In the genomic region with DNA sequence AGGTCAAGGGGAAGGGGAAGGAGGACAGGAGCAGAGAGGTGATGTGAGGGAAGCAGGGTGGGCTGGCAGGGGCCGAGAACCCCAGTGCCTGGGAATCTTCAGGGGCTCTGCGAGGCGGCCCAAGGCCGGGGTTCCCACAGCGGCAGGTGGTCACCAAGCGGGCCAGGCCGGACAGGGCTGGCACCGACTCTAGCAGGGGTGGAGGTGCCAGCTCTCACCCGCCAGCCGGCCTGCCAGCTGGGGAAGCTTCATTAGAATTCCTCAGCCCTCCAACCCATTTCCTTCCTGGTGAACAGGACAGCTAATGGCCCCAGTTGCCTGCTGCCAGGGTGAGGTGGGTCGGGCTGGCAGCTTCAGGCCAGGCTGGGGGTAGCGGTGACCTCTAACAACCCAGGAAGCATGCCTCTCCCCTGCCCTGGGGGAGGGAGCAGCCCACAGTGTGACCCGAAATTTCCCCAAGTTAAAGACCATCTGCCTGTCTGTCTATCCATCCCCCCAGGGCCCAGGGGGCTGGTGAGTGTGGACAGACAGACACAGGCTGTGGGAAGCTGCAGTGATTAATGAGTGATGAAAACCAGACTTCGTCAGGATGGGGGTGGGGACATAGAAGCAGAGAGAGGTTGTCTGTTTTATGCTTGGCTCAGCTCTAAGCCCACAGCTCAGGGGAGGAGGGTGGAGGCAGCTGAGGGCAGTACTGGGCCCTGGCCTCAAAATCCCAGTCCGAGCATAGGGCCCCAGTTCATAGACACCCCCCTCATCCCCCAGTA, we compare ENCODE assay signal across 1 cellular context.
TF ChIP-seq lines count a peak whose summit lies in the region.

No MANE protein-coding gene starts in this region.

TF ChIP-seq in liver, 16 proteins besides CTCF, POLR2A, EP300 and RAD21 (continued from another document):
- TF ChIP-seq, protein P1, sequence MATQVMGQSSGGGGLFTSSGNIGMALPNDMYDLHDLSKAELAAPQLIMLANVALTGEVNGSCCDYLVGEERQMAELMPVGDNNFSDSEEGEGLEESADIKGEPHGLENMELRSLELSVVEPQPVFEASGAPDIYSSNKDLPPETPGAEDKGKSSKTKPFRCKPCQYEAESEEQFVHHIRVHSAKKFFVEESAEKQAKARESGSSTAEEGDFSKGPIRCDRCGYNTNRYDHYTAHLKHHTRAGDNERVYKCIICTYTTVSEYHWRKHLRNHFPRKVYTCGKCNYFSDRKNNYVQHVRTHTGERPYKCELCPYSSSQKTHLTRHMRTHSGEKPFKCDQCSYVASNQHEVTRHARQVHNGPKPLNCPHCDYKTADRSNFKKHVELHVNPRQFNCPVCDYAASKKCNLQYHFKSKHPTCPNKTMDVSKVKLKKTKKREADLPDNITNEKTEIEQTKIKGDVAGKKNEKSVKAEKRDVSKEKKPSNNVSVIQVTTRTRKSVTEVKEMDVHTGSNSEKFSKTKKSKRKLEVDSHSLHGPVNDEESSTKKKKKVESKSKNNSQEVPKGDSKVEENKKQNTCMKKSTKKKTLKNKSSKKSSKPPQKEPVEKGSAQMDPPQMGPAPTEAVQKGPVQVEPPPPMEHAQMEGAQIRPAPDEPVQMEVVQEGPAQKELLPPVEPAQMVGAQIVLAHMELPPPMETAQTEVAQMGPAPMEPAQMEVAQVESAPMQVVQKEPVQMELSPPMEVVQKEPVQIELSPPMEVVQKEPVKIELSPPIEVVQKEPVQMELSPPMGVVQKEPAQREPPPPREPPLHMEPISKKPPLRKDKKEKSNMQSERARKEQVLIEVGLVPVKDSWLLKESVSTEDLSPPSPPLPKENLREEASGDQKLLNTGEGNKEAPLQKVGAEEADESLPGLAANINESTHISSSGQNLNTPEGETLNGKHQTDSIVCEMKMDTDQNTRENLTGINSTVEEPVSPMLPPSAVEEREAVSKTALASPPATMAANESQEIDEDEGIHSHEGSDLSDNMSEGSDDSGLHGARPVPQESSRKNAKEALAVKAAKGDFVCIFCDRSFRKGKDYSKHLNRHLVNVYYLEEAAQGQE (IDR thresholded peaks at IDR 0.05) = no peak
- TF ChIP-seq FOXA2 (IDR thresholded peaks at IDR 0.05) (no peak), GABPA (IDR thresholded peaks at IDR 0.05 in 1 of 2, conservative IDR thresholded peaks at IDR 0.05 in 1 of 2) (no peak)
